13 cellular contexts compared by ENCODE assay signal in the genomic region with DNA sequence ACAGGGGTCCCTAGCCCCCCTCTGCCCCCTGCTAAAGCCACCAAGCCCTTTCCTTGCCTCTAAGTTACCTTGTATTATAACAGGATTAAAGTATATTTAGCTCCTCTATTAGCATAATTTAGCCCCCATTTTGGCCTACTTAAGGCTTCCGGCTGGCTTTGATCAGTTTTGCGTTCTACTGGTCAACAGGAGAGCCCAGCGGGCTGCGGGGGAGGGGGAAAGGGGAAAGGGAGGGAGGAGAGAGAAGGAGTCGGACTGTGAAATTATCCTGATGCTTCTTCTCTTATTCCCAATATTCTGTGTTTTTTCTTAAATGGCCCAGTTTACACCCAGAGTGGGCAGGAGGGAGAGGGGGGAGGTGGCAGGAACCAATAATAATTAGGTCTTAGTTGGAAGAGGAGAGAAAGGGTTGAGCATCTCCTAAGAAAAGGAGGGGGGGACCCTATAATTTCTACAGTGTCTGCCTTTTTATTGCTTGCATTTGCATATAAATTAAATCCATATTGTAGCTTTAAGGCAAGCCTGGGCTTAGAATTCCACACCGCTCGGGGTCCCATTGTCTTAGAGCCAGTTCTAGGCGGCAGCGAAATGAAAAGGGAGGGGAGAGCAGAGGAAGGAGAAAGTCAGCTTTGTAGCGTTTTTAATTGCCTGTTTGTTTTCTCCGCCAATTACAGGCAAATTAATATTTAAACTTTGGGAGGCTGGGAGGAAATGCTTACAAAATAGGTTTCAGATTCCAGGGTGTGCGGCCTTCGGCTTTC. TPM values are rescaled to one million over a fixed set of nuclear protein-coding genes. Genes with fewer than 3 reads are reported as not detected.
DNase-seq lines count a peak whose midpoint lies in the region; ATAC-seq, FAIRE-seq and TF ChIP-seq lines count a peak whose summit lies in the region.
"Had no signal": no experiment of that assay in that cellular context is flagged by ENCODE, and none has a peak within 500 bp of the region (broad histone marks: within the 10 kb centered on the region; RNA-seq: fewer than 3 reads in every experiment).

No MANE protein-coding gene starts in this region.

- POLR2A ChIA-PET in CD8-positive, alpha-beta T cell (lab: Charles Lee): no interaction called here
- POLR2A ChIA-PET in endothelial cell of umbilical vein (lab: Charles Lee): no interaction called here
- POLR2A ChIA-PET in OCI-LY7 (lab: Charles Lee): no interaction called here

- H3K79me2 ChIP-seq in endothelial cell of umbilical vein (ENCODE audit: control insufficient read depth, insufficient read depth, low read length) (no peaks in the 10 kb centered on the region), OCI-LY7 (ENCODE audit: insufficient read depth, low read depth, low read length) (no peaks in the 10 kb centered on the region)

- no peak overlapping the region for H3K27ac ChIP-seq in CD8-positive, alpha-beta T cell (ENCODE audit: low read depth, low read length)
- no peak overlapping the region for H3K27ac ChIP-seq in endothelial cell of umbilical vein (ENCODE audit: insufficient read depth, low read depth, low read length)
- H3K27ac ChIP-seq in OCI-LY7 (ENCODE audit: low read depth, low read length, poor library complexity, severe bottlenecking): no peak overlapping the region

- H3K4me3 ChIP-seq in CD8-positive, alpha-beta T cell (ENCODE audit: low read depth, low read length): no peak overlapping the region
- H3K4me3 ChIP-seq in endothelial cell of umbilical vein (replicated peaks in 1 of 3; ENCODE audit: insufficient read depth in 1 of 3, low read depth in 1 of 3, low read length in 3 of 3): no peak overlapping the region
- no peak overlapping the region for H3K4me3 ChIP-seq in OCI-LY7 (ENCODE audit: low read depth, low read length, poor library complexity, severe bottlenecking)
- H3K4me3 ChIP-seq: lung had no signal

- H3K27ac Mint-ChIP-seq in CD8-positive, alpha-beta T cell: no peak overlapping the region
- no peak overlapping the region for H3K27ac Mint-ChIP-seq in nephron progenitor cell
- H3K27ac Mint-ChIP-seq: CD4-positive, CD25-positive, alpha-beta regulatory T cell had no signal

- BruUV-seq in endothelial cell of umbilical vein (replicated peaks; lab: Mats Ljungman, UMichigan) (no TSS peak), OCI-LY7 (replicated peaks; lab: Mats Ljungman, UMichigan) (no TSS peak)

- no peak for ATAC-seq in CD8-positive, alpha-beta T cell
- no peak for ATAC-seq in HG03097 (IDR thresholded peaks at IDR 0.05; ENCODE audit: low FRiP score, unreplicated experiment)
- no peak for ATAC-seq in GM18511 (IDR thresholded peaks at IDR 0.05; ENCODE audit: unreplicated experiment)

- peak overlapping the region; percentile 47 for H3K4me3 Mint-ChIP-seq in CD8-positive, alpha-beta T cell
- H3K4me3 Mint-ChIP-seq in nephron progenitor cell: peak overlapping the region; percentile 78

- no peaks in the 10 kb centered on the region for H3K9me3 ChIP-seq in CD8-positive, alpha-beta T cell (ENCODE audit: low read length)
- H3K9me3 ChIP-seq in endothelial cell of umbilical vein (replicated peaks; ENCODE audit: control insufficient read depth, insufficient read depth, low read length): no peaks in the 10 kb centered on the region
- no peaks in the 10 kb centered on the region for H3K9me3 ChIP-seq in OCI-LY7 (ENCODE audit: low read length)

- H3K27me3 Mint-ChIP-seq in CD8-positive, alpha-beta T cell (ENCODE audit: low read depth): peaks cover 58% of the 10 kb centered on the region
- peaks cover 51% of the 10 kb centered on the region for H3K27me3 Mint-ChIP-seq in nephron progenitor cell (ENCODE audit: low read depth, poor library complexity)

- CTCF ChIA-PET in CD8-positive, alpha-beta T cell (lab: Charles Lee): interaction anchor here (1.5 kb wide), 1 partner anchor 11 kb away, joined by 3 read pairs; no protein-coding TSS in a partner anchor
- CTCF ChIA-PET in endothelial cell of umbilical vein (lab: Charles Lee): no interaction called here
- CTCF ChIA-PET in OCI-LY7 (lab: Charles Lee; ENCODE audit: unreplicated experiment): no interaction called here

- no peak overlapping the region for H3K9ac ChIP-seq in endothelial cell of umbilical vein (replicated peaks; ENCODE audit: extremely low read depth, insufficient read depth, low read length)

- no peak overlapping the region for H3K4me2 ChIP-seq in endothelial cell of umbilical vein (ENCODE audit: insufficient read depth, low read length)
- no peak overlapping the region for H3K4me2 ChIP-seq in OCI-LY7 (ENCODE audit: low read length)

- no peaks in the 10 kb centered on the region for H3K9me3 Mint-ChIP-seq in CD8-positive, alpha-beta T cell
- H3K9me3 Mint-ChIP-seq in nephron progenitor cell: no peaks in the 10 kb centered on the region

- intact Hi-C loops in CD8-positive, alpha-beta T cell (cut with DNase I, micrococcal nuclease): no loop called here
- intact Hi-C loops in endothelial cell of umbilical vein (cut with micrococcal nuclease): no loop called here
- intact Hi-C loops in OCI-LY7 (cut with micrococcal nuclease; ENCODE audit: unreplicated experiment): no loop called here

- H3K36me3 Mint-ChIP-seq in CD8-positive, alpha-beta T cell: no peaks in the 10 kb centered on the region
- H3K36me3 Mint-ChIP-seq in nephron progenitor cell (ENCODE audit: low read depth): no peaks in the 10 kb centered on the region
- H3K36me3 Mint-ChIP-seq: CD4-positive, CD25-positive, alpha-beta regulatory T cell had no signal

- peaks cover 4% of the 10 kb centered on the region for H3K4me1 ChIP-seq in CD8-positive, alpha-beta T cell (ENCODE audit: insufficient read depth, low read length)
- no peaks in the 10 kb centered on the region for H3K4me1 ChIP-seq in endothelial cell of umbilical vein (ENCODE audit: control insufficient read depth, extremely low read depth, insufficient read depth, low read length)
- H3K4me1 ChIP-seq in OCI-LY7 (ENCODE audit: insufficient read depth, low read length, poor library complexity, severe bottlenecking): no peaks in the 10 kb centered on the region

- dilution Hi-C loops in endothelial cell of umbilical vein (cut with MboI; ENCODE audit: extremely low pct_ligation_motif_present, low sequenced_read_pairs): no loop called here

- TF ChIP-seq POLR2A in endothelial cell of umbilical vein (IDR thresholded peaks at IDR 0.05; ENCODE audit: low read depth, low read length): no peak

- peaks cover 5% of the 10 kb centered on the region for H3K4me1 Mint-ChIP-seq in CD8-positive, alpha-beta T cell (ENCODE audit: low read depth)
- peaks cover 45% of the 10 kb centered on the region for H3K4me1 Mint-ChIP-seq in nephron progenitor cell

- no peaks in the 10 kb centered on the region for H3K36me3 ChIP-seq in CD8-positive, alpha-beta T cell (ENCODE audit: insufficient read depth, low read length)
- H3K36me3 ChIP-seq in endothelial cell of umbilical vein (ENCODE audit: control insufficient read depth in 2 of 2, extremely low read depth in 1 of 2, insufficient read depth in 2 of 2, low read length in 2 of 2) (no peaks in the 10 kb centered on the region), OCI-LY7 (ENCODE audit: insufficient read depth, low read length) (no peaks in the 10 kb centered on the region)

- H4K20me1 ChIP-seq in endothelial cell of umbilical vein (replicated peaks; ENCODE audit: control insufficient read depth, extremely low read depth, insufficient read depth, low read length) (no peaks in the 10 kb centered on the region), OCI-LY7 (ENCODE audit: insufficient read depth, low read length) (no peaks in the 10 kb centered on the region)

- H2AFZ ChIP-seq in endothelial cell of umbilical vein (ENCODE audit: low read depth, low read length) (no peak overlapping the region), OCI-LY7 (ENCODE audit: low read length) (no peak overlapping the region)

- no peak for DNase-seq in CD8-positive, alpha-beta T cell
- DNase-seq in NCI-H1105 (lab: John Stamatoyannopoulos, UW): peak; percentile 55
- DNase-seq in endothelial cell of umbilical vein (ENCODE audit: low read depth, low spot score): no peak
- peak; percentile 21 for DNase-seq in nephron progenitor cell
- DNase-seq in HTR-8/SVneo (ENCODE audit: insufficient read length, low spot score): no peak
- DNase-seq in OCI-LY7 (ENCODE audit: low spot score): no peak
- DNase-seq: aorta; CD4-positive, CD25-positive, alpha-beta regulatory T cell; effector CD8-positive, alpha-beta T cell had no signal

- TF ChIP-seq CTCF in CD8-positive, alpha-beta T cell (IDR thresholded peaks at IDR 0.05): no peak
- TF ChIP-seq CTCF in endothelial cell of umbilical vein (IDR thresholded peaks at IDR 0.05; ENCODE audit: extremely low read depth in 1 of 2, insufficient read depth in 1 of 2, low read depth in 1 of 2, low read length in 2 of 2): no peak
- no peak for TF ChIP-seq CTCF in nephron progenitor cell (IDR thresholded peaks at IDR 0.05)
- no peak for TF ChIP-seq CTCF in OCI-LY7 (conservative IDR thresholded peaks at IDR 0.05; ENCODE audit: low read length)

- FAIRE-seq in endothelial cell of umbilical vein (lab: Jason Lieb, UNC): no peak
- FAIRE-seq in HTR-8/SVneo (lab: Jason Lieb, UNC): no peak

- H3K9me1 ChIP-seq in endothelial cell of umbilical vein (replicated peaks; ENCODE audit: control insufficient read depth, extremely low read depth, insufficient read depth, low read length): no peaks in the 10 kb centered on the region

- no peaks in the 10 kb centered on the region for H3K9me2 ChIP-seq in OCI-LY7 (ENCODE audit: insufficient read depth, low read length)

- H3K27me3 ChIP-seq in CD8-positive, alpha-beta T cell (ENCODE audit: insufficient read depth, low read length): peaks cover 6% of the 10 kb centered on the region
- H3K27me3 ChIP-seq in endothelial cell of umbilical vein (ENCODE audit: control insufficient read depth in 2 of 2, insufficient read depth in 2 of 2, low read length in 2 of 2): peaks cover 2 to 17% of the 10 kb centered on the region in 2 experiments

TF ChIP-seq in endothelial cell of umbilical vein, 7 proteins besides CTCF, POLR2A, EP300 and RAD21:
- TF ChIP-seq EZH2 (IDR thresholded peaks at IDR 0.05; ENCODE audit: borderline replicate concordance, low read depth, low read length, severe bottlenecking) (peak; percentile 28), POLR2AphosphoS5 (IDR thresholded peaks at IDR 0.05; ENCODE audit: insufficient read depth, low read depth, low read length) (no peak)

RNA-seq across cellular contexts. Expression of a gene that starts 39.6 kb away (rescaled TPM):
- total RNA-seq in CD8-positive, alpha-beta T cell: not detected
- not detected in 2 replicates for total RNA-seq in endothelial cell of umbilical vein
- not detected in 2 replicates for polyA plus RNA-seq in endothelial cell of umbilical vein
- not detected in 2 replicates for polyA plus RNA-seq in endothelial cell of umbilical vein (2011; cell fraction: cytosol; rRNA removed)
- not detected in 2 replicates for polyA plus RNA-seq in endothelial cell of umbilical vein (2011; cell fraction: nucleus; rRNA removed)
- not detected in 2 replicates for polyA plus RNA-seq in endothelial cell of umbilical vein (2012)
- polyA minus RNA-seq in endothelial cell of umbilical vein: not detected in 2 replicates
- not detected for polyA minus RNA-seq in endothelial cell of umbilical vein (2011; cell fraction: cytosol; rRNA and poly(A)+ RNA removed)
- not detected in 2 replicates for polyA minus RNA-seq in endothelial cell of umbilical vein (2011; cell fraction: nucleus; rRNA and poly(A)+ RNA removed)
- not detected in 2 replicates for total RNA-seq in OCI-LY7 (2014; rRNA removed; shearing (Covaris generic))
- not detected in 2 replicates for total RNA-seq in OCI-LY7 (2022)
- total RNA-seq: aorta; CD4-positive, CD25-positive, alpha-beta regulatory T cell; glomerular endothelial cell; lung had no signal
- polyA plus RNA-seq: aorta; CD4-positive, CD25-positive, alpha-beta regulatory T cell; lung had no signal

Comparison
In these comparisons a context has a peak if more than half of its experiments do, and no peak if none do; other contexts are left out.
1. DNase-seq: peak in NCI-H1105 (single experiment) and nephron progenitor cell (single experiment); none in CD8-positive, alpha-beta T cell (0 of 7), endothelial cell of umbilical vein (single experiment), HTR-8/SVneo (single experiment) and OCI-LY7 (single experiment).